Comparison of ENCODE assay signal across 1 cellular context in genomic region chr7:92447239-92448184, GRCh38.
A peak's percentile ranks its signal among the peaks of the same experiment; 100 is the strongest.
TF ChIP-seq lines count a peak whose summit lies in the region.

Gene GATAD1, plus strand, starts transcription at chr7:92447482. Its CDS starts 248 bp downstream, at chr7:92447730.

TF ChIP-seq in SK-N-SH, 30 proteins besides CTCF, POLR2A, EP300 and RAD21 (continued from another document):
- TF ChIP-seq REST (IDR thresholded peaks at IDR 0.05; ENCODE audit: low read depth, low read length): no peak; the same call in 1 of the 2 replicates
- peak; percentile 85 for TF ChIP-seq CHD2 (IDR thresholded peaks at IDR 0.05; ENCODE audit: low read length, partially characterized antibody)
- TF ChIP-seq POLR2AphosphoS5 (IDR thresholded peaks at IDR 0.05; ENCODE audit: low read depth, low read length): peak; percentile 95
- no peak for TF ChIP-seq TEAD4 (IDR thresholded peaks at IDR 0.05; ENCODE audit: borderline replicate concordance, insufficient read depth)
- peak; percentile 78 for TF ChIP-seq RCOR1 (IDR thresholded peaks at IDR 0.05; ENCODE audit: low read length)
